9 cellular contexts compared by ENCODE assay signal in genomic region chr22:47933226-47933625, GRCh38.
"Had no signal": no experiment of that assay in that cellular context is flagged by ENCODE, and none has a peak within 500 bp of the region (broad histone marks: within the 10 kb centered on the region; RNA-seq: fewer than 3 reads in every experiment).

No MANE protein-coding gene starts in this region.

- H3K4me1 ChIP-seq: HAP-1 had no signal

- H3K9me3 ChIP-seq: HAP-1 had no signal

- H3K4me3 Mint-ChIP-seq: GM23338, H9, HFFc6 had no signal

- ATAC-seq: GM23338, HCT116 had no signal

- H3K27ac Mint-ChIP-seq: GM23338, H9, HFFc6 had no signal

- H3K27ac ChIP-seq: GM23248 had no signal

- H3K4me3 ChIP-seq: GM23248, GM23338, HAP-1 had no signal

- H3K36me3 ChIP-seq: HAP-1 had no signal

- H3K4me1 Mint-ChIP-seq: GM23338, H9 had no signal

- DNase-seq: GM23248, GOT3, H7, H9, HCEC 1CT, HFFc6 had no signal
